8 cellular contexts compared by ENCODE assay signal in genomic region chr5:111278824-111279504, GRCh38. TPM values are rescaled to one million over a fixed set of nuclear protein-coding genes. Genes with fewer than 3 reads are reported as not detected.
DNase-seq lines count a peak whose midpoint lies in the region; ATAC-seq and TF ChIP-seq lines count a peak whose summit lies in the region.

No MANE protein-coding gene starts in this region.

- no peaks in the 10 kb centered on the region for H3K4me1 ChIP-seq in PC-9 (replicated peaks; ENCODE audit: insufficient read depth)
- no peaks in the 10 kb centered on the region for H3K4me1 ChIP-seq in sigmoid colon

- H3K9me2 ChIP-seq in PC-9 (ENCODE audit: insufficient read depth): no peaks in the 10 kb centered on the region

- intact Hi-C loops in PC-9 (cut with micrococcal nuclease; ENCODE audit: unreplicated experiment) (loop anchor here (2.0 kb wide), 1 partner anchor 120 kb away; no protein-coding TSS in a partner anchor), sigmoid colon (cut with DNase I) (loop anchor here (1.0 kb wide), 1 partner anchor 121 kb away; no protein-coding TSS in a partner anchor)

- no peaks in the 10 kb centered on the region for H3K36me3 ChIP-seq in PC-9 (ENCODE audit: low read depth)
- no peaks in the 10 kb centered on the region for H3K36me3 ChIP-seq in sigmoid colon

- ATAC-seq in GM18868 (IDR thresholded peaks at IDR 0.05; ENCODE audit: unreplicated experiment) (peak; percentile 85), HG03066 (IDR thresholded peaks at IDR 0.05; ENCODE audit: low read depth, unreplicated experiment) (peak; percentile 92)

- no peaks in the 10 kb centered on the region for H4K20me1 ChIP-seq in PC-9 (ENCODE audit: insufficient read depth)

- POLR2A ChIA-PET in PC-9 (lab: Charles Lee; ENCODE audit: unreplicated experiment): no interaction called here

- no peak for TF ChIP-seq EP300 in sigmoid colon (IDR thresholded peaks at IDR 0.05)

- H3K4me3 ChIP-seq in AG10803 (ENCODE audit: low read length) (no peak overlapping the region), PC-9 (no peak overlapping the region), sigmoid colon (no peak overlapping the region)

- TF ChIP-seq CTCF in AG10803 (conservative IDR thresholded peaks at IDR 0.05; ENCODE audit: low read length) (peak; percentile 51), PC-9 (conservative IDR thresholded peaks at IDR 0.05) (peak; percentile 71), sigmoid colon (IDR thresholded peaks at IDR 0.05) (peak in 3 of 4 experiments; percentile 31 to 59 (median 48))

- no peak overlapping the region for H2AFZ ChIP-seq in PC-9

- H3K9me3 ChIP-seq in PC-9 (ENCODE audit: insufficient read depth, low read depth) (no peaks in the 10 kb centered on the region), sigmoid colon (no peaks in the 10 kb centered on the region)

- no peaks in the 10 kb centered on the region for H3K79me2 ChIP-seq in PC-9 (ENCODE audit: low read depth)

- no peaks in the 10 kb centered on the region for H3F3A ChIP-seq in PC-9 (ENCODE audit: insufficient read depth, low read depth)

- no peak overlapping the region for H3K27ac ChIP-seq in PC-9
- H3K27ac ChIP-seq in sigmoid colon: no peak overlapping the region

- WGBS in sigmoid colon, 2 donors: 25 to 38% methylated on average over 12 of the region's 12 CpGs

- H3K4me2 ChIP-seq in PC-9: no peak overlapping the region

- CTCF ChIA-PET in PC-9 (lab: Charles Lee): no interaction called here

- no peak for TF ChIP-seq POLR2A in sigmoid colon (IDR thresholded peaks at IDR 0.05)

- DNase-seq in AG10803 (ENCODE audit: low read depth) (no peak), PC-9 (peak in 1 of 2 experiments; percentile 41), glomerular visceral epithelial cell (ENCODE audit: extremely low spot score) (peak; percentile 64), sigmoid colon (no peak), OCI-M2 (lab: John Stamatoyannopoulos, UW; ENCODE audit: unreplicated experiment) (no peak)
- DNase-seq in activated T-helper 9 cell treated with anti-CD3 and anti-CD28 coated beads, Interleukin-2, amount 50 U/mL, for 16 hours (ENCODE audit: low read depth): peak; percentile 81

- H3K27me3 ChIP-seq in PC-9 (ENCODE audit: insufficient read depth, low read depth): no peaks in the 10 kb centered on the region
- no peaks in the 10 kb centered on the region for H3K27me3 ChIP-seq in sigmoid colon

- no TSS peak for BruUV-seq in PC-9 (replicated peaks; lab: Mats Ljungman, UMichigan)

RNA-seq across cellular contexts. Expression of gene CAMK4, which starts 54.8 kb away (rescaled TPM):
- total RNA-seq in PC-9 (2021) (not detected in 2 replicates), sigmoid colon (1 to 10 TPM; 1.2 to 3.6 (median 2.7) TPM)
- 1 to 10 TPM in 1 of 3 donors, under 1 TPM in 2; 0.23 to 4.0 (median 0.60) TPM for polyA plus RNA-seq in sigmoid colon

Comparison
In these comparisons a context has a peak if more than half of its experiments do, and no peak if none do; other contexts are left out.
1. DNase-seq: peak in activated T-helper 9 cell treated with anti-CD3 and anti-CD28 coated beads, Interleukin-2, amount 50 U/mL, for 16 hours (single experiment) and glomerular visceral epithelial cell (single experiment); none in AG10803 (single experiment), sigmoid colon (single experiment) and OCI-M2 (single experiment).
2. Peak in every context shown above with its lines, with median percentiles within 50 percentile points of each other: CTCF ChIP-seq.